In the genomic region with DNA sequence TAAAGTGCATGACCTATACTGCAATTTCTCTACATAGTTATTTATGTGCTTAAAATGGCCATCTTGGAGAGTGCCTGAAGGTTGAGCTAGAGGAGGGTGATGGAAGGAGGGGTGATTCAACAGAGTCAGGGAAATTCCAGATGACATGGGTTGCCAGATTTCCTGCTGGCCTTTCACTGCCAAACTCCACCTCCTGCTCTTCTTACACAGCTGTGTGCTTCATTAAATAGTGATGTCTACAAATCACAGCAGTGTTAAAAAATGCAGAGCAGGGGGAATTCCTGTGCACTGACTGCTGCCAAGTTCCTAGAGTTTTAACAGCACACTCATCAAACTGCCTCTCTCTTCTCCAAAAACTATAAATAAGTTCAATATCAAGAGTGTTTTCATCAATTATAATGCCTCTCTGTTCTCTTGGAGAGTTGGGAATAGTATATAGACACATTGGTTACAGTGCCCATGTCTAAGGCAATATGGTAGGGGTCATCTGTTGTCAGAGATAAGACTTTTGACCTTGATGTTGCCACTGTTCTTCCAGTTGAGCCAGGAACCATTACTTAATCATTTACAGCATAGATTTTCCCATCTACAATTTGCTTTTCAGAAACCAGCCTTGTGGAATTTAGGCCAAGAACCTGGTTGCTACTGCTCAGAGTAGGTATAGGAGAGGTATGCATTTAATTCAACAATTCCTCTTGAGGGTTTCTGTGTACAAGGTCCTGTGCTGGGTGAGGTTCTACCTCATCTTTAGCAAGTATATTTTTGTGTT, we compare ENCODE assay signal across 8 cellular contexts.
DNase-seq lines count a peak whose midpoint lies in the region; ATAC-seq, FAIRE-seq and TF ChIP-seq lines count a peak whose summit lies in the region.

No MANE protein-coding gene starts in this region.

- H3K9me3 ChIP-seq in GM12878 (replicated peaks; ENCODE audit: control insufficient read depth, insufficient read depth, low read length) (no peaks in the 10 kb centered on the region; the same call in 2 of the 3 replicates), mesodermal cell (ENCODE audit: control insufficient read depth, low read length) (no peaks in the 10 kb centered on the region), stomach (no peaks in the 10 kb centered on the region), WERI-Rb-1 (ENCODE audit: severe bottlenecking) (no peaks in the 10 kb centered on the region)

- no TSS peak for BruUV-seq in GM12878 (replicated peaks; lab: Mats Ljungman, UMichigan)

- H3K4me2 ChIP-seq in GM12878 (ENCODE audit: control insufficient read depth, insufficient read depth): peak overlapping the region; percentile 19; the same call in 1 of the 2 replicates

- TF ChIP-seq RAD21 in GM12878 (IDR thresholded peaks at IDR 0.05; ENCODE audit: insufficient read depth, low read depth, low read length): no peak

- no peak for TF ChIP-seq POLR2A in GM12878 (IDR thresholded peaks at IDR 0.05; ENCODE audit: low read depth, low read length)
- TF ChIP-seq POLR2A in stomach (IDR thresholded peaks at IDR 0.05): no peak

- RAD21 ChIA-PET in GM12878 (lab: Charles Lee; ENCODE audit: unreplicated experiment): interaction anchor here (0.7 to 1.2 kb wide), 7 partner anchors 9 to 438 kb away, joined by 3 to 5 read pairs (median 3); a partner anchor contains a TSS

- peak; percentile 51 for ATAC-seq in HG03175 (IDR thresholded peaks at IDR 0.05; ENCODE audit: unreplicated experiment)
- ATAC-seq in GM12878: peak; percentile 84

- SMC1A ChIA-PET in GM12878 (lab: Charles Lee; ENCODE audit: uncharacterized antibody, unreplicated experiment): interaction anchor here (0.8 to 4.0 kb wide), 14 partner anchors 10 to 316 kb away, joined by 3 to 28 read pairs (median 4); no protein-coding TSS in a partner anchor

- intact Hi-C loops in GM12878 (cut with micrococcal nuclease; ENCODE audit: unreplicated experiment) (no loop called here), stomach (cut with DNase I; ENCODE audit: low total_unique reads) (no loop called here)

- TF ChIP-seq EP300 in GM12878 (IDR thresholded peaks at IDR 0.05; ENCODE audit: borderline replicate concordance in 1 of 2, control insufficient read depth in 1 of 2, low read depth in 2 of 2, low read length in 2 of 2) (no peak), stomach (IDR thresholded peaks at IDR 0.05) (no peak)

- H2AFZ ChIP-seq in GM12878 (ENCODE audit: control insufficient read depth, low read depth, low read length): peak overlapping the region; percentile 19

- in situ Hi-C loops in GM13977 (cut with MboI; ENCODE audit: low pct_unique_long_range_greater_than_20kb, low sequenced_read_pairs, unreplicated experiment) (no loop called here), GM12878 (cut with MboI) (no loop called here)

- CTCF ChIA-PET in GM12878 (lab: Yijun Ruan, JAX): interaction anchor here (0.6 to 2.0 kb wide), 4 partner anchors 8 to 237 kb away, joined by 3 to 7 read pairs (median 3); no protein-coding TSS in a partner anchor

- no peak overlapping the region for H3K4me3 ChIP-seq in GM12878
- no peak overlapping the region for H3K4me3 ChIP-seq in mesodermal cell (ENCODE audit: extremely low read depth, insufficient read depth, low read length, poor library complexity, severe bottlenecking)
- no peak overlapping the region for H3K4me3 ChIP-seq in stomach
- H3K4me3 ChIP-seq in WERI-Rb-1 (ENCODE audit: low read depth, low read length): no peak overlapping the region

- no peak overlapping the region for H3K9ac ChIP-seq in GM12878 (ENCODE audit: control insufficient read depth, insufficient read depth, low read length)

- FAIRE-seq in GM12878 (lab: Jason Lieb, UNC): peak; percentile 56

- H3K36me3 ChIP-seq in GM12878 (ENCODE audit: control insufficient read depth in 2 of 2, insufficient read depth in 2 of 2, low read length in 1 of 2) (no peaks in the 10 kb centered on the region), mesodermal cell (ENCODE audit: control insufficient read depth, insufficient read depth, low read length) (no peaks in the 10 kb centered on the region), stomach (no peaks in the 10 kb centered on the region), WERI-Rb-1 (no peaks in the 10 kb centered on the region)

- DNase-seq in GM13977 (ENCODE audit: low spot score) (peak; percentile 16), GM12878 (ENCODE audit: low read depth, low spot score) (peak; percentile 71), stomach (no peak), NCI-H82 (lab: John Stamatoyannopoulos, UW) (no peak), NK-92 (lab: John Stamatoyannopoulos, UW; ENCODE audit: unreplicated experiment) (no peak), WERI-Rb-1 (no peak)

- H3K79me2 ChIP-seq in GM12878 (ENCODE audit: control insufficient read depth, insufficient read depth, low read length): no peaks in the 10 kb centered on the region

- H3K27me3 ChIP-seq in GM12878 (replicated peaks in 1 of 2; ENCODE audit: control insufficient read depth in 2 of 2, insufficient read depth in 2 of 2, low read length in 1 of 2) (no peaks in the 10 kb centered on the region), stomach (no peaks in the 10 kb centered on the region), WERI-Rb-1 (ENCODE audit: insufficient read depth, low read depth, severe bottlenecking) (no peaks in the 10 kb centered on the region)

- H4K20me1 ChIP-seq in GM12878 (ENCODE audit: control insufficient read depth, insufficient read depth): no peaks in the 10 kb centered on the region

- H3K4me1 ChIP-seq in GM12878 (ENCODE audit: control insufficient read depth, insufficient read depth, low read length) (peaks cover 30% of the 10 kb centered on the region), mesodermal cell (ENCODE audit: control insufficient read depth, insufficient read depth, low read length, poor library complexity, severe bottlenecking) (peaks cover 44% of the 10 kb centered on the region), stomach (peaks cover 0 to 14% (median 3%) of the 10 kb centered on the region in 4 donors)

- POLR2A ChIA-PET in GM12878 (lab: Charles Lee): no interaction called here

- no peak for TF ChIP-seq CTCF in GM13977 (IDR thresholded peaks at IDR 0.05; ENCODE audit: extremely low read depth, insufficient read depth, missing control alignments)
- no peak for TF ChIP-seq CTCF in GM12878 (IDR thresholded peaks at IDR 0.05 in 2 of 3, conservative IDR thresholded peaks at IDR 0.05 in 1 of 3; ENCODE audit: control insufficient read depth in 2 of 3, extremely low read depth in 1 of 3, insufficient read depth in 1 of 3, low read depth in 3 of 3, low read length in 3 of 3)
- TF ChIP-seq CTCF in stomach (IDR thresholded peaks at IDR 0.05): no peak
- TF ChIP-seq CTCF in WERI-Rb-1 (IDR thresholded peaks at IDR 0.05; ENCODE audit: low read depth, low read length): no peak

- H3K27ac ChIP-seq in GM12878 (ENCODE audit: control insufficient read depth, insufficient read depth): peak overlapping the region; percentile 40
- peak overlapping the region; percentile 48 for H3K27ac ChIP-seq in mesodermal cell (ENCODE audit: low read depth, low read length, severe bottlenecking)
- no peak overlapping the region for H3K27ac ChIP-seq in stomach
- H3K27ac ChIP-seq in WERI-Rb-1: no peak overlapping the region

TF ChIP-seq in GM12878, 131 proteins besides CTCF, POLR2A, EP300 and RAD21:
- TF ChIP-seq YY1 (IDR thresholded peaks at IDR 0.05; ENCODE audit: low read depth, low read length) (peak; percentile 57; the same call in 1 of the 2 replicates), ZNF217 (IDR thresholded peaks at IDR 0.05) (no peak), RELA (IDR thresholded peaks at IDR 0.05; ENCODE audit: borderline replicate concordance, partially characterized antibody) (peak; percentile 80), TCF12 (IDR thresholded peaks at IDR 0.05; ENCODE audit: low read depth, low read length) (0 out of 2 replicates have a peak, but pooled peaks have one; percentile 39), EED (IDR thresholded peaks at IDR 0.05; ENCODE audit: low read depth) (peak; percentile 48; the same call in 1 of the 2 replicates), NR2C2 (IDR thresholded peaks at IDR 0.05; ENCODE audit: borderline replicate concordance, control insufficient read depth, insufficient read length, low read depth) (no peak), NR2F1 (conservative IDR thresholded peaks at IDR 0.05) (0 out of 2 replicates have a peak, but pooled peaks have one; percentile 11), POU2F2 (IDR thresholded peaks at IDR 0.05; ENCODE audit: borderline replicate concordance, low read depth, low read length) (no peak), CREB1 (IDR thresholded peaks at IDR 0.05; ENCODE audit: low read depth) (0 out of 2 replicates have a peak, but pooled peaks have one; percentile 45), MTA2 (IDR thresholded peaks at IDR 0.05; ENCODE audit: low read depth) (0 out of 2 replicates have a peak, but pooled peaks have one; percentile 22), CHD4 (IDR thresholded peaks at IDR 0.05) (no peak)
- TF ChIP-seq, protein P1, sequence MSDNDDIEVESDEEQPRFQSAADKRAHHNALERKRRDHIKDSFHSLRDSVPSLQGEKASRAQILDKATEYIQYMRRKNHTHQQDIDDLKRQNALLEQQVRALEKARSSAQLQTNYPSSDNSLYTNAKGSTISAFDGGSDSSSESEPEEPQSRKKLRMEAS (IDR thresholded peaks at IDR 0.05; ENCODE audit: low read depth, low read length): no peak
- TF ChIP-seq, protein P2, sequence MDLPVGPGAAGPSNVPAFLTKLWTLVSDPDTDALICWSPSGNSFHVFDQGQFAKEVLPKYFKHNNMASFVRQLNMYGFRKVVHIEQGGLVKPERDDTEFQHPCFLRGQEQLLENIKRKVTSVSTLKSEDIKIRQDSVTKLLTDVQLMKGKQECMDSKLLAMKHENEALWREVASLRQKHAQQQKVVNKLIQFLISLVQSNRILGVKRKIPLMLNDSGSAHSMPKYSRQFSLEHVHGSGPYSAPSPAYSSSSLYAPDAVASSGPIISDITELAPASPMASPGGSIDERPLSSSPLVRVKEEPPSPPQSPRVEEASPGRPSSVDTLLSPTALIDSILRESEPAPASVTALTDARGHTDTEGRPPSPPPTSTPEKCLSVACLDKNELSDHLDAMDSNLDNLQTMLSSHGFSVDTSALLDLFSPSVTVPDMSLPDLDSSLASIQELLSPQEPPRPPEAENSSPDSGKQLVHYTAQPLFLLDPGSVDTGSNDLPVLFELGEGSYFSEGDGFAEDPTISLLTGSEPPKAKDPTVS (IDR thresholded peaks at IDR 0.05; ENCODE audit: low read depth, low read length): no peak
- TF ChIP-seq, protein P3, sequence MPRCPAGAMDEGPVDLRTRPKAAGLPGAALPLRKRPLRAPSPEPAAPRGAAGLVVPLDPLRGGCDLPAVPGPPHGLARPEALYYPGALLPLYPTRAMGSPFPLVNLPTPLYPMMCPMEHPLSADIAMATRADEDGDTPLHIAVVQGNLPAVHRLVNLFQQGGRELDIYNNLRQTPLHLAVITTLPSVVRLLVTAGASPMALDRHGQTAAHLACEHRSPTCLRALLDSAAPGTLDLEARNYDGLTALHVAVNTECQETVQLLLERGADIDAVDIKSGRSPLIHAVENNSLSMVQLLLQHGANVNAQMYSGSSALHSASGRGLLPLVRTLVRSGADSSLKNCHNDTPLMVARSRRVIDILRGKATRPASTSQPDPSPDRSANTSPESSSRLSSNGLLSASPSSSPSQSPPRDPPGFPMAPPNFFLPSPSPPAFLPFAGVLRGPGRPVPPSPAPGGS (IDR thresholded peaks at IDR 0.05; ENCODE audit: borderline replicate concordance, insufficient read depth, low read depth, low read length, poor library complexity, severe bottlenecking): no peak
TF ChIP-seq in GM12878: peak in this region for 7.

Comparison
In these comparisons a context has a peak if more than half of its experiments do, and no peak if none do; other contexts are left out.
1. DNase-seq: peak in GM13977 (single experiment) and GM12878 (single experiment); none in stomach (single experiment), NCI-H82 (single experiment), NK-92 (single experiment) and WERI-Rb-1 (single experiment).
2. H3K27ac ChIP-seq: peak in GM12878 (single experiment) and mesodermal cell (single experiment); none in stomach (0 of 5) and WERI-Rb-1 (single experiment).